In the genomic region with DNA sequence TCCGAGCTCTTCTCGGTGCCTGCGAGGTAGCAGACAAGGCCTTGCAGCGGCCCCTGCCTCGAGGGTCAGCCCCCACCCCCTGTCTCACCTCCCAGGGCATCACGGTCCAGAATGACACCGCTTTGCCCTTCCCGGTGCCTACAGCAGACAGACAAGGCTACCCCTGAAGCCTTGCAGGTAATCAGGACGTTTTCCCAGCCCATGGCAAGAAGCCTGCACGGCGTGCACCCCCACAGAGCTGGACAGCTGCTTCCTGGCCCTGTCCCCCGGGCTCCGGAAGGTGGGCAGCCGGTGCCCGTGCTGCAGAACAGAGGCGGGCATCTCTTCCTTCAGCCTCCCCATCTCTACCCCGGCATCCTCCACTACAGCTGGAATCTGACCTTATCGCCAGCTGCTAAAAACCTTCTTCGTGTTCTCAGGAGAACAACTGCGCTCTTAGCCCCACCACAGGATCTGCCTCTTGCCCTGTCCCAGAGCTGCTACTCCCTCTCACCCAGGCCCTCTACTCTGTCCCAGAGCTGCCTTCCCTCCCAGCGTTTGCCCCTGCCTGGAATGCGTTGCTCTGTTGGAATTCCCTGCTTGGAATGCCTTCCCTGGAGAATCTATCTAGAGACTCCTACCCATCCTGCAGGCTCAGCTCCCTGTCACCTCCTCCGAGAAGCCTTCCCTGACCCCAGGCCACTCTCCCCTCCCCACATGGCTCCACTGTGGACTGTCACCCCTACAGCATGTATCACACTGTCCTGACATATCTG, we compare ENCODE assay signal across 25 cellular contexts. TPM values are rescaled to one million over a fixed set of nuclear protein-coding genes. Genes with fewer than 3 reads are reported as not detected.
DNase-seq lines count a peak whose midpoint lies in the region; ATAC-seq, FAIRE-seq and TF ChIP-seq lines count a peak whose summit lies in the region.
"Had no signal": no experiment of that assay in that cellular context is flagged by ENCODE, and none has a peak within 500 bp of the region (broad histone marks: within the 10 kb centered on the region; RNA-seq: fewer than 3 reads in every experiment).

No MANE protein-coding gene starts in this region.

- H3K27ac ChIP-seq in A549 (0 out of 6 replicates have a peak overlapping the region, but pooled peaks of 1 of the 2 experiments have one; percentile 47), HUES6 (ENCODE audit: low read depth, low read length) (no peak overlapping the region)
- H3K27ac ChIP-seq: HL-60, PC-9, right atrium auricular region, suprapubic skin had no signal

- ATAC-seq in A549, result peak; percentile 42 to 66; a peak in 5 of 6 replicates
- no peak for ATAC-seq in activated CD8-positive, alpha-beta T cell treated with anti-CD3 and anti-CD28 coated beads, Interleukin-2, amount 10 ng/mL, durations not matched to agents 7 days and 5 days
- no peak for ATAC-seq in activated CD4-positive, alpha-beta T cell treated with anti-CD3 and anti-CD28 coated beads for 36 hours
- ATAC-seq: stimulated activated effector memory CD8-positive, alpha-beta T cell treated with anti-CD3 and anti-CD28 coated beads, Interleukin-12 subunit alpha, Interleukin-12 subunit beta, amount 100 ng/mL, for 72 hours had no signal

- POLR2A ChIA-PET in A549 (lab: Yijun Ruan, JAX), result no interaction called here
- POLR2A ChIA-PET in activated CD8-positive, alpha-beta T cell treated with anti-CD3 and anti-CD28 coated beads, Interleukin-2, amount 10 ng/mL, durations not matched to agents 7 days and 5 days (lab: Charles Lee), result no interaction called here
- POLR2A ChIA-PET in activated CD4-positive, alpha-beta T cell treated with anti-CD3 and anti-CD28 coated beads for 36 hours (lab: Charles Lee), result no interaction called here

- peak overlapping the region; percentile 21 for H3K9ac ChIP-seq in HUES6 (ENCODE audit: low read length)

- H3K9me3 Mint-ChIP-seq in chondrocyte (ENCODE audit: low read depth) (no peaks in the 10 kb centered on the region), mesothelial cell of epicardium (no peaks in the 10 kb centered on the region)
- H3K9me3 Mint-ChIP-seq in activated CD8-positive, alpha-beta T cell treated with anti-CD3 and anti-CD28 coated beads, Interleukin-2, amount 10 ng/mL, durations not matched to agents 7 days and 5 days (ENCODE audit: insufficient read depth), result no peaks in the 10 kb centered on the region
- no peaks in the 10 kb centered on the region for H3K9me3 Mint-ChIP-seq in activated CD4-positive, alpha-beta T cell treated with anti-CD3 and anti-CD28 coated beads for 36 hours (ENCODE audit: low read depth)
- H3K9me3 Mint-ChIP-seq: activated T-helper 1 cell treated with anti-CD3 and anti-CD28 coated beads, Interleukin-12 subunit alpha, Interleukin-12 subunit beta, Interleukin-2, Interleukin-4 antibody, amounts not matched to agents 30 ng/mL and 10 ng/mL and 1 ng/mL, durations not matched to agents 14 hours and 24 hours and 36 hours; stimulated activated effector memory CD8-positive, alpha-beta T cell treated with anti-CD3 and anti-CD28 coated beads, Interleukin-12 subunit alpha, Interleukin-12 subunit beta, amount 100 ng/mL, for 72 hours had no signal

- TF ChIP-seq CTCF in A549 (IDR thresholded peaks at IDR 0.05) (no peak), chondrocyte (IDR thresholded peaks at IDR 0.05) (no peak), mesothelial cell of epicardium (IDR thresholded peaks at IDR 0.05; ENCODE audit: unreplicated experiment) (no peak)

- TF ChIP-seq POLR2A in A549 (IDR thresholded peaks at IDR 0.05; ENCODE audit: low read length), result no peak

- H3K4me3 ChIP-seq in A549, result no peak overlapping the region
- H3K4me3 ChIP-seq in HUES6 (ENCODE audit: low read depth, low read length), result no peak overlapping the region; the same call in 1 of the 2 replicates
- H3K4me3 ChIP-seq: PC-9, right atrium auricular region, suprapubic skin had no signal

- no peak for TF ChIP-seq EP300 in A549 (IDR thresholded peaks at IDR 0.05)

- H3K36me3 ChIP-seq in HUES6 (ENCODE audit: control insufficient read depth, insufficient read depth, low read length), result no peaks in the 10 kb centered on the region
- H3K36me3 ChIP-seq: right atrium auricular region, suprapubic skin had no signal

- no peaks in the 10 kb centered on the region for H3K27me3 Mint-ChIP-seq in chondrocyte (ENCODE audit: low read depth)
- peaks cover 24% of the 10 kb centered on the region for H3K27me3 Mint-ChIP-seq in mesothelial cell of epicardium (ENCODE audit: low read depth)
- peaks cover 8% of the 10 kb centered on the region for H3K27me3 Mint-ChIP-seq in activated CD8-positive, alpha-beta T cell treated with anti-CD3 and anti-CD28 coated beads, Interleukin-2, amount 10 ng/mL, durations not matched to agents 7 days and 5 days (ENCODE audit: low read depth)
- peaks cover 11% of the 10 kb centered on the region for H3K27me3 Mint-ChIP-seq in activated CD4-positive, alpha-beta T cell treated with anti-CD3 and anti-CD28 coated beads for 36 hours

- H3K36me3 Mint-ChIP-seq in chondrocyte (ENCODE audit: low read depth), result no peaks in the 10 kb centered on the region
- no peaks in the 10 kb centered on the region for H3K36me3 Mint-ChIP-seq in mesothelial cell of epicardium
- no peaks in the 10 kb centered on the region for H3K36me3 Mint-ChIP-seq in activated CD8-positive, alpha-beta T cell treated with anti-CD3 and anti-CD28 coated beads, Interleukin-2, amount 10 ng/mL, durations not matched to agents 7 days and 5 days (ENCODE audit: low read depth)
- no peaks in the 10 kb centered on the region for H3K36me3 Mint-ChIP-seq in activated CD4-positive, alpha-beta T cell treated with anti-CD3 and anti-CD28 coated beads for 36 hours (ENCODE audit: low read depth)
- H3K36me3 Mint-ChIP-seq: activated naive CD8-positive, alpha-beta T cell; stimulated activated effector memory CD8-positive, alpha-beta T cell treated with anti-CD3 and anti-CD28 coated beads, Interleukin-12 subunit alpha, Interleukin-12 subunit beta, amount 100 ng/mL, for 72 hours had no signal

- FAIRE-seq in A549 (lab: Jason Lieb, UNC), result no peak
- FAIRE-seq: A204.1, colon, GM18507 had no signal

- intact Hi-C loops in activated CD4-positive, alpha-beta T cell treated with anti-CD3 and anti-CD28 coated beads for 36 hours (cut with DNase I, micrococcal nuclease), result no loop called here

- 61% methylated on average over 22 of the region's 23 CpGs for WGBS in A549 (ENCODE audit: missing lambda C conversion rate)

- TF ChIP-seq RAD21 in A549 (conservative IDR thresholded peaks at IDR 0.05 in 1 of 2, IDR thresholded peaks at IDR 0.05 in 1 of 2), result no peak

- peaks cover 43% of the 10 kb centered on the region for H3K4me1 Mint-ChIP-seq in chondrocyte (ENCODE audit: low read depth)
- peaks cover 23% of the 10 kb centered on the region for H3K4me1 Mint-ChIP-seq in mesothelial cell of epicardium
- no peaks in the 10 kb centered on the region for H3K4me1 Mint-ChIP-seq in activated CD8-positive, alpha-beta T cell treated with anti-CD3 and anti-CD28 coated beads, Interleukin-2, amount 10 ng/mL, durations not matched to agents 7 days and 5 days (ENCODE audit: low read depth)
- H3K4me1 Mint-ChIP-seq in activated CD4-positive, alpha-beta T cell treated with anti-CD3 and anti-CD28 coated beads for 36 hours, result no peaks in the 10 kb centered on the region
- H3K4me1 Mint-ChIP-seq: stimulated activated effector memory CD8-positive, alpha-beta T cell treated with anti-CD3 and anti-CD28 coated beads, Interleukin-12 subunit alpha, Interleukin-12 subunit beta, amount 100 ng/mL, for 72 hours had no signal

- DNase-seq in A549 (ENCODE audit: low read depth in 1 of 2, low spot score in 1 of 2) (no peak), chondrocyte (ENCODE audit: low spot score) (no peak), mesothelial cell of epicardium (ENCODE audit: low spot score in 2 of 2, unreplicated experiment in 2 of 2) (no peak), GM19238 (ENCODE audit: insufficient read length, low spot score) (no peak)
- DNase-seq in activated CD8-positive, alpha-beta T cell treated with anti-CD3 and anti-CD28 coated beads, Interleukin-2, amount 10 ng/mL, durations not matched to agents 7 days and 5 days, result no peak
- no peak for DNase-seq in activated CD4-positive, alpha-beta T cell treated with anti-CD3 and anti-CD28 coated beads for 36 hours
- DNase-seq in activated CD8-positive, alpha-beta memory T cell treated with anti-CD3 and anti-CD28 coated beads for 24 hours, result no peak
- DNase-seq: activated CD4-positive, CD25-positive, alpha-beta regulatory T cell treated with anti-CD3 and anti-CD28 coated beads, Interleukin-2, amount 50 U/mL, for 72 hours; NCI-H1694; NCI-H774; PC-9; T1000 had no signal

- H3K9me3 ChIP-seq in A549, result no peaks in the 10 kb centered on the region
- H3K9me3 ChIP-seq in HUES6 (ENCODE audit: control insufficient read depth, insufficient read depth, low read depth, low read length), result no peaks in the 10 kb centered on the region
- H3K9me3 ChIP-seq: right atrium auricular region, suprapubic skin had no signal

- H3K27ac Mint-ChIP-seq in chondrocyte (ENCODE audit: unreplicated experiment), result peak overlapping the region; percentile 78
- H3K27ac Mint-ChIP-seq in mesothelial cell of epicardium, result peak overlapping the region; percentile 70
- no peak overlapping the region for H3K27ac Mint-ChIP-seq in activated CD8-positive, alpha-beta T cell treated with anti-CD3 and anti-CD28 coated beads, Interleukin-2, amount 10 ng/mL, durations not matched to agents 7 days and 5 days
- H3K27ac Mint-ChIP-seq in activated CD4-positive, alpha-beta T cell treated with anti-CD3 and anti-CD28 coated beads for 36 hours, result no peak overlapping the region
- H3K27ac Mint-ChIP-seq: activated naive CD8-positive, alpha-beta T cell; activated T-helper 1 cell treated with anti-CD3 and anti-CD28 coated beads, Interleukin-12 subunit alpha, Interleukin-12 subunit beta, Interleukin-2, Interleukin-4 antibody, amounts not matched to agents 30 ng/mL and 10 ng/mL and 1 ng/mL, durations not matched to agents 14 hours and 24 hours and 36 hours; stimulated activated effector memory CD8-positive, alpha-beta T cell treated with anti-CD3 and anti-CD28 coated beads, Interleukin-12 subunit alpha, Interleukin-12 subunit beta, amount 100 ng/mL, for 72 hours had no signal

- no peak overlapping the region for H3K4me3 Mint-ChIP-seq in chondrocyte (ENCODE audit: unreplicated experiment)
- no peak overlapping the region for H3K4me3 Mint-ChIP-seq in mesothelial cell of epicardium
- no peak overlapping the region for H3K4me3 Mint-ChIP-seq in activated CD8-positive, alpha-beta T cell treated with anti-CD3 and anti-CD28 coated beads, Interleukin-2, amount 10 ng/mL, durations not matched to agents 7 days and 5 days
- H3K4me3 Mint-ChIP-seq in activated CD4-positive, alpha-beta T cell treated with anti-CD3 and anti-CD28 coated beads for 36 hours, result no peak overlapping the region
- H3K4me3 Mint-ChIP-seq: activated naive CD8-positive, alpha-beta T cell; activated T-helper 1 cell treated with anti-CD3 and anti-CD28 coated beads, Interleukin-12 subunit alpha, Interleukin-12 subunit beta, Interleukin-2, Interleukin-4 antibody, amounts not matched to agents 30 ng/mL and 10 ng/mL and 1 ng/mL, durations not matched to agents 14 hours and 24 hours and 36 hours; stimulated activated effector memory CD8-positive, alpha-beta T cell treated with anti-CD3 and anti-CD28 coated beads, Interleukin-12 subunit alpha, Interleukin-12 subunit beta, amount 100 ng/mL, for 72 hours had no signal

- H3K4me1 ChIP-seq in A549 (no peaks in the 10 kb centered on the region; the same call in 2 of the 3 replicates), HUES6 (ENCODE audit: control insufficient read depth, insufficient read depth, low read length) (peaks cover 23% of the 10 kb centered on the region)
- H3K4me1 ChIP-seq: right atrium auricular region, suprapubic skin had no signal

- H3K4me2 ChIP-seq in A549, result 0 out of 3 replicates have a peak overlapping the region, but pooled peaks have one; percentile 12
- H3K4me2 ChIP-seq: PC-9 had no signal

- CTCF ChIA-PET in A549 (lab: Yijun Ruan, JAX), result interaction anchor here (0.8 to 1.2 kb wide), 5 partner anchors 10 to 612 kb away, joined by 3 to 5 read pairs (median 4); no protein-coding TSS in a partner anchor
- CTCF ChIA-PET in activated CD8-positive, alpha-beta T cell treated with anti-CD3 and anti-CD28 coated beads, Interleukin-2, amount 10 ng/mL, durations not matched to agents 7 days and 5 days (lab: Charles Lee), result interaction anchor here (1.4 kb wide), 1 partner anchor 22 kb away, joined by 3 read pairs; no protein-coding TSS in a partner anchor
- CTCF ChIA-PET in activated CD4-positive, alpha-beta T cell treated with anti-CD3 and anti-CD28 coated beads for 36 hours (lab: Charles Lee), result no interaction called here

- no peaks in the 10 kb centered on the region for H3K27me3 ChIP-seq in HUES6 (ENCODE audit: control insufficient read depth, insufficient read depth, low read length)
- H3K27me3 ChIP-seq: right atrium auricular region had no signal

RNA-seq across cellular contexts. Expression of gene MYL10, which starts 4.7 kb away (rescaled TPM):
- polyA plus RNA-seq in A549 (2011; rRNA removed) (not detected in 2 replicates), A549 (2017; fragmentation: RNase III; extraction: RNeasy Plus Mini Kit Qiagen cat#74134 plus additional on column Dnase treatment) (not detected in 3 replicates)
- 0.11 TPM in 1 of 2 replicates, not detected in the other for polyA plus RNA-seq in A549 (2012; cell fraction: cytosol; rRNA removed)
- not detected in 2 replicates for polyA plus RNA-seq in A549 (2012; cell fraction: nucleus; rRNA removed)
- polyA minus RNA-seq in A549 (2011; rRNA and poly(A)+ RNA removed), result not detected in 2 replicates
- total RNA-seq in chondrocyte (3.4 to 5.1 TPM (median 4.7 TPM) in 3 replicates), mesothelial cell of epicardium (not detected in 3 replicates)
- not detected for total RNA-seq in activated CD8-positive, alpha-beta T cell treated with anti-CD3 and anti-CD28 coated beads, Interleukin-2, amount 10 ng/mL, durations not matched to agents 7 days and 5 days
- not detected for total RNA-seq in activated CD4-positive, alpha-beta T cell treated with anti-CD3 and anti-CD28 coated beads for 36 hours
- total RNA-seq: activated T-helper 1 cell treated with anti-CD3 and anti-CD28 coated beads, Interleukin-12 subunit alpha, Interleukin-12 subunit beta, Interleukin-2, Interleukin-4 antibody, amounts not matched to agents 30 ng/mL and 10 ng/mL and 1 ng/mL, durations not matched to agents 14 hours and 24 hours and 36 hours; lower leg skin; osteocyte; PC-9; right atrium auricular region; SK-MEL-5; suprapubic skin had no signal

Comparison
In these comparisons a context has a peak if more than half of its experiments do, and no peak if none do; other contexts are left out.
1. ATAC-seq: peak in A549 (2 of 2); none in activated CD8-positive, alpha-beta T cell treated with anti-CD3 and anti-CD28 coated beads, Interleukin-2, amount 10 ng/mL, durations not matched to agents 7 days and 5 days (single experiment) and activated CD4-positive, alpha-beta T cell treated with anti-CD3 and anti-CD28 coated beads for 36 hours (single experiment).
2. H3K27ac Mint-ChIP-seq: peak in chondrocyte (single experiment) and mesothelial cell of epicardium (single experiment); none in activated CD8-positive, alpha-beta T cell treated with anti-CD3 and anti-CD28 coated beads, Interleukin-2, amount 10 ng/mL, durations not matched to agents 7 days and 5 days (single experiment) and activated CD4-positive, alpha-beta T cell treated with anti-CD3 and anti-CD28 coated beads for 36 hours (single experiment).